8 cellular contexts compared by ENCODE assay signal in genomic region chr10:34743804-34744203, GRCh38.
A peak's percentile ranks its signal among the peaks of the same experiment; 100 is the strongest.
DNase-seq lines count a peak whose midpoint lies in the region; ATAC-seq and TF ChIP-seq lines count a peak whose summit lies in the region.
"Had no signal": no experiment of that assay in that cellular context is flagged by ENCODE, and none has a peak within 500 bp of the region (broad histone marks: within the 10 kb centered on the region; RNA-seq: fewer than 3 reads in every experiment).

No MANE protein-coding gene starts in this region.

- CTCF ChIA-PET in CD4-positive, alpha-beta T cell (lab: Charles Lee): no interaction called here

- TF ChIP-seq CTCF in RWPE2 (IDR thresholded peaks at IDR 0.05; ENCODE audit: poor library complexity, severe bottlenecking) (no peak), fibroblast of mammary gland (conservative IDR thresholded peaks at IDR 0.05; ENCODE audit: control insufficient read depth, insufficient read depth, low read depth, low read length) (no peak), vagina (IDR thresholded peaks at IDR 0.05) (no peak)
- no peak for TF ChIP-seq CTCF in CD4-positive, alpha-beta T cell (IDR thresholded peaks at IDR 0.05)

- ATAC-seq in RWPE2 (ENCODE audit: low read depth) (peak; percentile 89), GM18511 (IDR thresholded peaks at IDR 0.05; ENCODE audit: unreplicated experiment) (no peak)
- no peak for ATAC-seq in CD4-positive, alpha-beta T cell (ENCODE audit: poor library complexity)

- H3K4me3 Mint-ChIP-seq in CD4-positive, alpha-beta T cell: no peak overlapping the region

- H3K36me3 ChIP-seq in RWPE2 (ENCODE audit: low read depth) (no peaks in the 10 kb centered on the region), muscle layer of colon (ENCODE audit: insufficient read depth, low read length) (no peaks in the 10 kb centered on the region), vagina (no peaks in the 10 kb centered on the region)

- H3K4me3 ChIP-seq in RWPE2 (ENCODE audit: severe bottlenecking) (no peak overlapping the region), fibroblast of mammary gland (ENCODE audit: control insufficient read depth, low read depth, low read length) (no peak overlapping the region), muscle layer of colon (ENCODE audit: low read depth in 1 of 2, low read length in 2 of 2) (peak overlapping the region in 1 of 2 donors; percentile 4), vagina (no peak overlapping the region)

- H3K27ac ChIP-seq in RWPE2 (ENCODE audit: poor library complexity, severe bottlenecking): peak overlapping the region; percentile 56
- H3K27ac ChIP-seq in muscle layer of colon (ENCODE audit: low read depth, low read length): peak overlapping the region; percentile 59
- peak overlapping the region; percentile 65 for H3K27ac ChIP-seq in vagina
- no peak overlapping the region for H3K27ac ChIP-seq in CD4-positive, alpha-beta T cell (ENCODE audit: low read depth, low read length)

- no peaks in the 10 kb centered on the region for H3K36me3 Mint-ChIP-seq in CD4-positive, alpha-beta T cell (ENCODE audit: low read depth)

- no peak overlapping the region for H3K27ac Mint-ChIP-seq in CD4-positive, alpha-beta T cell

- TF ChIP-seq POLR2A in vagina (IDR thresholded peaks at IDR 0.05): no peak

- H3K27me3 ChIP-seq in RWPE2 (ENCODE audit: insufficient read depth, poor library complexity, severe bottlenecking): no peaks in the 10 kb centered on the region
- no peaks in the 10 kb centered on the region for H3K27me3 ChIP-seq in muscle layer of colon (ENCODE audit: control insufficient read depth in 1 of 2, insufficient read depth in 2 of 2, low read length in 2 of 2)
- no peaks in the 10 kb centered on the region for H3K27me3 ChIP-seq in vagina
- H3K27me3 ChIP-seq in CD4-positive, alpha-beta T cell (ENCODE audit: control insufficient read depth, insufficient read depth, low read length): peaks cover 10% of the 10 kb centered on the region

- intact Hi-C loops in vagina (cut with DNase I): no loop called here
- intact Hi-C loops in CD4-positive, alpha-beta T cell (cut with DNase I, micrococcal nuclease): no loop called here

- H3K4me1 Mint-ChIP-seq in CD4-positive, alpha-beta T cell (ENCODE audit: low read depth): peaks cover 4% of the 10 kb centered on the region

- H3K27me3 Mint-ChIP-seq in CD4-positive, alpha-beta T cell: peaks cover 14% of the 10 kb centered on the region

- no peak overlapping the region for H3K9ac ChIP-seq in muscle layer of colon (ENCODE audit: low read length)

- H3K9me3 ChIP-seq in RWPE2 (ENCODE audit: severe bottlenecking) (no peaks in the 10 kb centered on the region), muscle layer of colon (ENCODE audit: low read length) (no peaks in the 10 kb centered on the region), vagina (no peaks in the 10 kb centered on the region)
- H3K9me3 ChIP-seq in CD4-positive, alpha-beta T cell (ENCODE audit: control insufficient read depth, low read length): no peaks in the 10 kb centered on the region

- POLR2A ChIA-PET in CD4-positive, alpha-beta T cell (lab: Charles Lee): no interaction called here

- H3K4me1 ChIP-seq in RWPE2 (ENCODE audit: insufficient read depth, poor library complexity, severe bottlenecking) (peaks cover 56% of the 10 kb centered on the region), muscle layer of colon (ENCODE audit: insufficient read depth, low read length) (peaks cover 65% of the 10 kb centered on the region), vagina (peaks cover 77% of the 10 kb centered on the region)

- no peaks in the 10 kb centered on the region for H3K9me3 Mint-ChIP-seq in CD4-positive, alpha-beta T cell

- DNase-seq in RWPE2 (ENCODE audit: low spot score) (peak; percentile 71), fibroblast of mammary gland (ENCODE audit: low read depth) (peak; percentile 52), vagina (ENCODE audit: extremely low spot score in 2 of 2) (no peak), NCI-H510A treated with DMSO at 0.1 percent for 48 hours (lab: John Stamatoyannopoulos, UW) (no peak)
- DNase-seq in CD4-positive, alpha-beta T cell: no peak
- DNase-seq: NCI-H187 treated with DMSO at 0.1 percent for 48 hours had no signal

Comparison
In these comparisons a context has a peak if more than half of its experiments do, and no peak if none do; other contexts are left out.
1. DNase-seq: peak in RWPE2 (single experiment) and fibroblast of mammary gland (single experiment); none in vagina (0 of 2), CD4-positive, alpha-beta T cell (0 of 10) and NCI-H510A treated with DMSO at 0.1 percent for 48 hours (single experiment).